15 cellular contexts compared by ENCODE assay signal in the genomic region with DNA sequence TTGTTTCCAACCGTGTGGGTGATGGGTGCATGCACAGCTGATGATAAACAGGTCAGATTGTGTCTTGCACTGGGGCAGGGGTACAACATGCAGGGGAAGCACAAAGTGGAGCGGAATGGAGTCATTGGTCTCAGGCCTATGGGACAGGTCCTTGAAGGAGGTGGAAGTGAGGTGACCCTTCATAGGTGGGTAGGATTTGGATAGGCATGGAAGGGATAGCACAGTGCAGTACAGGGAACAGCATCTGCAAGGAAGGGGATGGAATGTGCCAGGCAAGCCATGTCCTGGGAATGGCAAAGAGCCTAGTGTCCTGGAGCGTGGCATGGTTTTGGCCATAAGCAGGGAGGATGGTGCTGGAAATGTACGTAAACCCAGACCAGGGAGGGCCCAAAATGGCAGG.
DNase-seq lines count a peak whose midpoint lies in the region; ATAC-seq and TF ChIP-seq lines count a peak whose summit lies in the region.
"Had no signal": no experiment of that assay in that cellular context is flagged by ENCODE, and none has a peak within 500 bp of the region (broad histone marks: within the 10 kb centered on the region; RNA-seq: fewer than 3 reads in every experiment).

No MANE protein-coding gene starts in this region.

- H3K27me3 ChIP-seq in right atrium auricular region = no peaks in the 10 kb centered on the region
- H3K27me3 ChIP-seq in left ventricle myocardium inferior (ENCODE audit: low read depth) = no peaks in the 10 kb centered on the region
- no peaks in the 10 kb centered on the region for H3K27me3 ChIP-seq in colonic mucosa
- H3K27me3 ChIP-seq in lung (ENCODE audit: control insufficient read depth, insufficient read depth) = no peaks in the 10 kb centered on the region
- H3K27me3 ChIP-seq: BLaER1 treated with 17β-estradiol and CSF1 and Interleukin-3, amounts not matched to agents 10 nM and 100 nM had no signal

- H3K9ac ChIP-seq in colonic mucosa (ENCODE audit: low read depth in 2 of 2, low read length in 2 of 2) = no peak overlapping the region
- H3K9ac ChIP-seq: BLaER1 treated with 17β-estradiol and CSF1 and Interleukin-3, amounts not matched to agents 10 nM and 100 nM had no signal

- WGBS in lung, 2 donors = 94 to 97% methylated on average over 4 of the region's 4 CpGs

- H3K4me3 ChIP-seq in right atrium auricular region (no peak overlapping the region), left ventricle myocardium inferior (no peak overlapping the region), colonic mucosa (no peak overlapping the region), lung (no peak overlapping the region)
- H3K4me3 ChIP-seq: BLaER1 treated with 17β-estradiol and CSF1 and Interleukin-3, amounts not matched to agents 10 nM and 100 nM; SK-N-MC had no signal

- DNase-seq in right atrium auricular region (ENCODE audit: low spot score) (peak; percentile 7), left ventricle myocardium inferior (no peak), colonic mucosa (peak; percentile 15), lung (ENCODE audit: low spot score) (peak; percentile 15), germinal center (ENCODE audit: low spot score) (no peak), NCI-H1694 treated with DMSO at 0.1 percent for 48 hours (lab: John Stamatoyannopoulos, UW) (no peak)
- no peak for DNase-seq in central memory CD4-positive, alpha-beta T cell
- DNase-seq: AML-193; CD4-positive, alpha-beta T cell; KBM-7; SIG-M5 had no signal

- H3K27ac ChIP-seq in right atrium auricular region (no peak overlapping the region), left ventricle myocardium inferior (replicated peaks) (no peak overlapping the region), colonic mucosa (no peak overlapping the region), lung (ENCODE audit: low read depth in 1 of 2, low read length in 1 of 2) (no peak overlapping the region)
- H3K27ac ChIP-seq: BLaER1 treated with 17β-estradiol and CSF1 and Interleukin-3, amounts not matched to agents 10 nM and 100 nM; SK-N-MC had no signal

- no peaks in the 10 kb centered on the region for H3K9me3 ChIP-seq in right atrium auricular region
- no peaks in the 10 kb centered on the region for H3K9me3 ChIP-seq in left ventricle myocardium inferior (replicated peaks)
- H3K9me3 ChIP-seq in colonic mucosa = no peaks in the 10 kb centered on the region
- H3K9me3 ChIP-seq in lung (ENCODE audit: control insufficient read depth in 2 of 2, insufficient read depth in 1 of 2, low read length in 1 of 2) = no peaks in the 10 kb centered on the region

- TF ChIP-seq CTCF in right atrium auricular region (IDR thresholded peaks at IDR 0.05) (no peak), left ventricle myocardium inferior (IDR thresholded peaks at IDR 0.05; ENCODE audit: borderline replicate concordance) (no peak), colonic mucosa (IDR thresholded peaks at IDR 0.05) (no peak), lung (IDR thresholded peaks at IDR 0.05; ENCODE audit: control extremely low read depth, extremely low read depth) (no peak)

- intact Hi-C loops in left ventricle myocardium inferior (cut with micrococcal nuclease) (no loop called here), colonic mucosa (cut with DNase I) (no loop called here)

- no peak for ATAC-seq in lung (ENCODE audit: insufficient read depth, low FRiP score)
- no peak for ATAC-seq in HG02759 (IDR thresholded peaks at IDR 0.05; ENCODE audit: unreplicated experiment)
- ATAC-seq: Panc1 had no signal

- H3K36me3 ChIP-seq in right atrium auricular region = no peaks in the 10 kb centered on the region
- H3K36me3 ChIP-seq in left ventricle myocardium inferior = no peaks in the 10 kb centered on the region
- H3K36me3 ChIP-seq in colonic mucosa = no peaks in the 10 kb centered on the region
- no peaks in the 10 kb centered on the region for H3K36me3 ChIP-seq in lung (ENCODE audit: control insufficient read depth in 2 of 2, insufficient read depth in 2 of 2, low read length in 2 of 2)

- H3K4me1 ChIP-seq in right atrium auricular region (peaks cover 0 to 6% of the 10 kb centered on the region in 2 donors), left ventricle myocardium inferior (peaks cover 18% of the 10 kb centered on the region), colonic mucosa (no peaks in the 10 kb centered on the region), lung (ENCODE audit: control insufficient read depth in 2 of 2, insufficient read depth in 2 of 2, low read length in 2 of 2) (peaks cover 2 to 3% of the 10 kb centered on the region in 2 donors)

Comparison
In these comparisons a context has a peak if more than half of its experiments do, and no peak if none do; other contexts are left out.
1. DNase-seq: peak in right atrium auricular region (single experiment), colonic mucosa (single experiment) and lung (single experiment); none in left ventricle myocardium inferior (single experiment), germinal center (single experiment), central memory CD4-positive, alpha-beta T cell (single experiment) and NCI-H1694 treated with DMSO at 0.1 percent for 48 hours (single experiment).